24 cellular contexts compared by ENCODE assay signal in the genomic region with DNA sequence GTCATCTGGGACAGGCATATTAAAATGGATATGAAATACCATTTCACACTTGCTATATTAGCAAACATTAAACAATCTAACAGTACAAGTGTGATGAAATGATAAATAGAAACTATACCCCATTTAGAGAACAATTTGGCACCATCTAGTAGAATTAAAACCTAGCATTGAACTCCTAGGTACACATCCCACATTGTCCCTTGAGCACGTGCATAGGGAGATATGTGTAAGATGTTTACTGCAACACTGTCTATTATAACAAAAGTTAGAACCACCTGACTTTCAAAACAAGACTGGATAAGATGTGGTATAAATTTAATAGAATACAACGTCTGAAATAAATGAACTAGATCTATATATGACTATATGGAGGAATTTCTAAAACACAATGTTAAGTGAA. TPM values are rescaled to one million over a fixed set of nuclear protein-coding genes. Genes with fewer than 3 reads are reported as not detected.
"Had no signal": no experiment of that assay in that cellular context is flagged by ENCODE, and none has a peak within 500 bp of the region (broad histone marks: within the 10 kb centered on the region; RNA-seq: fewer than 3 reads in every experiment).

No MANE protein-coding gene starts in this region.

- H3K36me3 ChIP-seq: gastrocnemius medialis, heart left ventricle, spleen, suprapubic skin, tibial artery had no signal

- ATAC-seq: esophagus mucosa; gastrocnemius medialis; heart left ventricle; left lobe of liver; mucosa of descending colon; natural killer cell treated with Interleukin-12 subunit alpha and Interleukin-12 subunit beta and Interleukin-15 and Interleukin-18, amount 100 ng/mL, for 72 hours; psoas muscle; right cardiac atrium; stimulated activated memory B cell treated with anti-CD40 and anti-IgM and Interleukin-4, amounts not matched to agents 10 μg/mL and 1 μg/mL and 100 μg/mL, for 72 hours; stimulated activated naive CD8-positive, alpha-beta T cell treated with anti-CD3 and anti-CD28 coated beads, Interleukin-15, Interleukin-2, amounts not matched to agents 100 U/mL and 50 U/mL, for 24 hours had no signal

- H3K4me3 ChIP-seq: gastrocnemius medialis, heart left ventricle, hepatocyte, lung, mucosa of descending colon, psoas muscle, skin epidermis, spleen, suprapubic skin, tibial artery had no signal

- H3K27ac ChIP-seq: gastrocnemius medialis, heart left ventricle, hepatocyte, psoas muscle, skin epidermis, suprapubic skin, tibial artery had no signal

- H3K27me3 ChIP-seq: heart left ventricle, hepatocyte, suprapubic skin, tibial artery had no signal

- H3K79me2 ChIP-seq: hepatocyte had no signal

- H2AFZ ChIP-seq: hepatocyte had no signal

- H3K4me1 ChIP-seq: gastrocnemius medialis, psoas muscle had no signal

- H3K4me2 ChIP-seq: hepatocyte had no signal

- H3K9me3 ChIP-seq: gastrocnemius medialis, heart left ventricle, mucosa of descending colon, spleen, suprapubic skin, tibial artery had no signal

- FAIRE-seq: kidney had no signal

- DNase-seq: cerebellar nuclear complex; cortex of kidney; effector CD4-positive, alpha-beta T cell; gastrocnemius medialis; heart left ventricle; kidney; mucosa of descending colon; naive B cell; posterior cingulate gyrus; psoas muscle; right cardiac atrium; spleen; stimulated activated CD4-positive, alpha-beta T cell treated with anti-CD3 and anti-CD28 coated beads, Interleukin-4, amount 100 ng/mL, for 4 hours; stimulated activated naive CD8-positive, alpha-beta T cell treated with anti-CD3 and anti-CD28 coated beads, Interleukin-15, Interleukin-2, amounts not matched to agents 100 U/mL and 50 U/mL, for 24 hours; tibial artery had no signal

RNA-seq across cellular contexts. Expression of a gene that starts 3.8 kb away (rescaled TPM):
- total RNA-seq: dermis microvascular lymphatic vessel endothelial cell had no signal
